Comparison of ENCODE assay signal across 1 cellular context in genomic region chr15:52052076-52052935, GRCh38.
TF ChIP-seq lines count a peak whose summit lies in the region.

No MANE protein-coding gene starts in this region.

TF ChIP-seq in HepG2, 621 proteins besides CTCF, POLR2A, EP300 and RAD21:
- TF ChIP-seq JUN (CRISPR knock-in tag; IDR thresholded peaks at IDR 0.05) (no peak), MED8 (CRISPR knock-in tag; IDR thresholded peaks at IDR 0.05; ENCODE audit: insufficient replicate concordance) (no peak), ZNF543 (CRISPR knock-in tag; IDR thresholded peaks at IDR 0.05) (no peak), ZNF800 (CRISPR knock-in tag; IDR thresholded peaks at IDR 0.05) (no peak), ZNF616 (CRISPR knock-in tag; IDR thresholded peaks at IDR 0.05; ENCODE audit: low read depth) (no peak), RXRB (CRISPR knock-in tag; IDR thresholded peaks at IDR 0.05; ENCODE audit: borderline replicate concordance) (no peak), ZFP82 (CRISPR knock-in tag; IDR thresholded peaks at IDR 0.05; ENCODE audit: borderline replicate concordance) (no peak), ZNF720 (CRISPR knock-in tag; IDR thresholded peaks at IDR 0.05) (no peak), FLYWCH1 (CRISPR knock-in tag; IDR thresholded peaks at IDR 0.05) (no peak), PAXIP1 (CRISPR knock-in tag; conservative IDR thresholded peaks at IDR 0.05) (no peak), HES4 (CRISPR knock-in tag; IDR thresholded peaks at IDR 0.05; ENCODE audit: borderline replicate concordance) (no peak), MXD4 (CRISPR knock-in tag; IDR thresholded peaks at IDR 0.05) (no peak), SNRNP70 (IDR thresholded peaks at IDR 0.05; ENCODE audit: low read depth, low read length) (no peak), BRCA1 (CRISPR knock-in tag; IDR thresholded peaks at IDR 0.05) (no peak), IKZF1 (IDR thresholded peaks at IDR 0.05) (no peak), ZNF580 (CRISPR knock-in tag; IDR thresholded peaks at IDR 0.05; ENCODE audit: borderline replicate concordance, low read depth) (no peak), KMT2B (CRISPR knock-in tag; IDR thresholded peaks at IDR 0.05) (no peak), KDM1A (CRISPR knock-in tag; IDR thresholded peaks at IDR 0.05) (no peak)
TF ChIP-seq in HepG2: peak in this region for 0.
